ENCODE assay signal across 3 cellular contexts in genomic region chr1:184817003-184817402, GRCh38.
DNase-seq lines count a peak whose midpoint lies in the region; ATAC-seq, FAIRE-seq and TF ChIP-seq lines count a peak whose summit lies in the region.
"Not testable (repeated sequence)": the region's sequence is repeated elsewhere in the genome, so short reads cannot be mapped to it uniquely, and the experiment has no call there.

No MANE protein-coding gene starts in this region.

- FAIRE-seq in K562 (lab: Jason Lieb, UNC); HepG2 (lab: Jason Lieb, UNC): not testable (repeated sequence)

- TF ChIP-seq EP300 in K562 (IDR thresholded peaks at IDR 0.05; ENCODE audit: low read length); HepG2 (IDR thresholded peaks at IDR 0.05; ENCODE audit: low read depth in 2 of 2, low read length in 2 of 2); HepG2 (CRISPR knock-in tag; IDR thresholded peaks at IDR 0.05; ENCODE audit: borderline replicate concordance): not testable (repeated sequence)

- H3K4me2 ChIP-seq in K562 (ENCODE audit: insufficient read depth, low read length); HepG2 (ENCODE audit: low read depth, low read length): not testable (repeated sequence)

- BruUV-seq in K562 (replicated peaks; lab: Mats Ljungman, UMichigan); HepG2 (replicated peaks; lab: Mats Ljungman, UMichigan): not testable (repeated sequence)

- not testable (repeated sequence) for H3K27ac ChIP-seq in HEK293 (ENCODE audit: extremely low read depth, low read depth, low read length); K562 (ENCODE audit: extremely low read depth, low read depth, low read length); HepG2 (ENCODE audit: extremely low read length, insufficient read depth, low read length)

- not testable (repeated sequence) for H3K9me1 ChIP-seq in K562 (ENCODE audit: control insufficient read depth, insufficient read depth, low read length)

- DNase-seq in K562 (ENCODE audit: extremely low read depth in 1 of 4, low spot score in 3 of 4); HepG2 (ENCODE audit: low spot score): not testable (repeated sequence)

- TF ChIP-seq CTCF in HEK293 (tag by site-specific recombination; IDR thresholded peaks at IDR 0.05); K562 (IDR thresholded peaks at IDR 0.05 in 2 of 3, conservative IDR thresholded peaks at IDR 0.05 in 1 of 3; ENCODE audit: insufficient read depth in 2 of 3, low read depth in 1 of 3, low read length in 3 of 3); HepG2 (CRISPR knock-in tag; IDR thresholded peaks at IDR 0.05): not testable (repeated sequence)

- not testable (repeated sequence) for H3K79me2 ChIP-seq in K562 (ENCODE audit: control insufficient read depth, insufficient read depth, low read length); HepG2 (ENCODE audit: insufficient read depth, low read length)

- not testable (repeated sequence) for H3K4me3 ChIP-seq in HEK293 (ENCODE audit: low read depth, low read length); K562; HepG2 (replicated peaks in 1 of 3; ENCODE audit: insufficient read depth in 1 of 3, low read depth in 2 of 3, low read length in 3 of 3)

- 52% methylated on average over 2 of the region's 2 CpGs for WGBS in K562 (ENCODE audit: insufficient coverage, low coverage, missing lambda C conversion rate)
- WGBS in HepG2 (ENCODE audit: low lambda C conversion rate), result 0% methylated on average over 2 of the region's 2 CpGs

- TF ChIP-seq POLR2A in K562 (conservative IDR thresholded peaks at IDR 0.05); HepG2 (IDR thresholded peaks at IDR 0.05; ENCODE audit: insufficient read depth in 1 of 2, low read depth in 2 of 2, low read length in 2 of 2): not testable (repeated sequence)

- not testable (repeated sequence) for H3K4me1 ChIP-seq in HEK293 (ENCODE audit: control insufficient read depth, insufficient read depth, low read length); K562 (replicated peaks in 1 of 2; ENCODE audit: control insufficient read depth in 2 of 2, insufficient read depth in 2 of 2, low read length in 2 of 2); HepG2 (ENCODE audit: insufficient read depth, low read length)

- H3K9ac ChIP-seq in K562 (ENCODE audit: insufficient read depth in 1 of 2, low read depth in 2 of 2, low read length in 2 of 2); HepG2 (ENCODE audit: insufficient read depth, low read depth, low read length): not testable (repeated sequence)

- not testable (repeated sequence) for H4K20me1 ChIP-seq in K562 (replicated peaks; ENCODE audit: control insufficient read depth, insufficient read depth, low read length); HepG2 (ENCODE audit: insufficient read depth, low read length)

- in situ Hi-C loops in K562 (cut with MboI), result not testable (repeated sequence)
- in situ Hi-C loops in HepG2 (cut with HindIII; ENCODE audit: extremely low pct_ligation_motif_present, low pct_unique_long_range_greater_than_20kb), result loop anchor here (25.0 kb wide), 1 partner anchor 870 kb away; no protein-coding TSS in a partner anchor

- not testable (repeated sequence) for TF ChIP-seq RAD21 in K562 (CRISPR knock-in tag; conservative IDR thresholded peaks at IDR 0.05 in 1 of 2, IDR thresholded peaks at IDR 0.05 in 1 of 2); HepG2 (CRISPR knock-in tag; IDR thresholded peaks at IDR 0.05)

- CTCF ChIA-PET in HEK293 (lab: Yijun Ruan, JAX); K562 (lab: Yijun Ruan, JAX; ENCODE audit: low intra/inter-chr PET ratio); HepG2 (lab: Yijun Ruan, JAX; ENCODE audit: low intra/inter-chr PET ratio, low total read pairs): not testable (repeated sequence)

- H3K36me3 ChIP-seq in HEK293 (ENCODE audit: control insufficient read depth in 2 of 2, insufficient read depth in 1 of 2, low read length in 2 of 2); HepG2 (replicated peaks in 1 of 2; ENCODE audit: control insufficient read depth in 1 of 2, insufficient read depth in 2 of 2, low read length in 2 of 2): not testable (repeated sequence)
- peaks cover 23% of the 10 kb centered on the region; the same call in 2 of the 3 replicates for H3K36me3 ChIP-seq in K562 (ENCODE audit: control insufficient read depth, insufficient read depth, low read length)

- H3K27me3 ChIP-seq in K562 (ENCODE audit: control insufficient read depth in 2 of 2, insufficient read depth in 2 of 2, low read length in 2 of 2), result not testable (repeated sequence)
- H3K27me3 ChIP-seq in HepG2 (ENCODE audit: control insufficient read depth in 1 of 2, insufficient read depth in 2 of 2, low read length in 2 of 2), result peaks cover 0 to 11% of the 10 kb centered on the region in 2 experiments; a peak in 1 of 5 replicates

- ATAC-seq in K562, HepG2: not testable (repeated sequence)

- POLR2A ChIA-PET in HEK293 (lab: Yijun Ruan, JAX); HepG2 (lab: Yijun Ruan, JAX): not testable (repeated sequence)
- POLR2A ChIA-PET in K562 (lab: Yijun Ruan, JAX), result interaction anchor here (0.9 to 2.8 kb wide), 2 partner anchors 28 to 157 kb away, joined by 3 to 11 read pairs; partner anchors contain the start of gene NIBAN1

- H2AFZ ChIP-seq in K562 (ENCODE audit: low read depth, low read length); HepG2 (ENCODE audit: low read length): not testable (repeated sequence)

- not testable (repeated sequence) for H3K9me3 ChIP-seq in HEK293 (ENCODE audit: control insufficient read depth, insufficient read depth, low read depth, low read length); K562 (replicated peaks; ENCODE audit: control insufficient read depth, insufficient read depth, low read depth, low read length)
- H3K9me3 ChIP-seq in HepG2 (ENCODE audit: low read length), result peaks cover 28% of the 10 kb centered on the region

- intact Hi-C loops in K562 (cut with micrococcal nuclease); HepG2 (cut with micrococcal nuclease; ENCODE audit: unreplicated experiment): not testable (repeated sequence)

TF ChIP-seq in HEK293, 187 proteins besides CTCF, POLR2A, EP300 and RAD21:
- TF ChIP-seq ZNF580 (tag by site-specific recombination; IDR thresholded peaks at IDR 0.05) (0 out of 2 replicates have a peak, but pooled peaks have one; percentile 57), ZNF146 (tag by site-specific recombination; IDR thresholded peaks at IDR 0.05) (peak; percentile 78)

TF ChIP-seq in K562, 482 proteins besides CTCF, POLR2A, EP300 and RAD21:
- TF ChIP-seq BCOR (IDR thresholded peaks at IDR 0.05) (0 out of 2 replicates have a peak, but pooled peaks have one; percentile 40), SMARCA5 (IDR thresholded peaks at IDR 0.05) (0 out of 2 replicates have a peak, but pooled peaks have one; percentile 40), ZNF146 (CRISPR knock-in tag; IDR thresholded peaks at IDR 0.05; ENCODE audit: unreplicated experiment) (peak; percentile 82)

TF ChIP-seq in HepG2, 621 proteins besides CTCF, POLR2A, EP300 and RAD21:
- TF ChIP-seq MNT (IDR thresholded peaks at IDR 0.05), result peak; percentile 46
